2 cellular contexts compared by ENCODE assay signal in the genomic region with DNA sequence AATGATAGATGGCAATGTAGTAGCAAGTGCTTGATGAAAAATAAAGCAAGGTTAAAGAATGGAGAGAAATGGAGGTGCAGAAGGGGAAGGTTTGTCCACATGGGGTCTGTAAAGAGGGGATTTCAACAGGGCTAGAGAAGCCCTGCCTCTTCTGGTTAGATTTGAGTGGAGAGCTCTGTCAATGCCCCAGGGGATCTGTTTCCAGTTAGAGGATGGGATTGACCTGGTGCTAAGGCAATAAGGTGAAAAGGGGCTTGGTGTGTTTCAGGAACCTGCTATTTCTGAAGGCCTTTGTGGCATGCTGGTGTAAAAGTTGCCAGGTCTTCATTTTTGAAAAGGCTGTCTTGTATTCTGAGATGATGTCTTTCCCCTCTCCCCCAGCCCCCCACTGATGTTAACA.
TF ChIP-seq lines count a peak whose summit lies in the region.

No MANE protein-coding gene starts in this region.

TF ChIP-seq in GM23338, 12 proteins besides CTCF, POLR2A, EP300 and RAD21 (continued from another document):
- TF ChIP-seq, protein P1, sequence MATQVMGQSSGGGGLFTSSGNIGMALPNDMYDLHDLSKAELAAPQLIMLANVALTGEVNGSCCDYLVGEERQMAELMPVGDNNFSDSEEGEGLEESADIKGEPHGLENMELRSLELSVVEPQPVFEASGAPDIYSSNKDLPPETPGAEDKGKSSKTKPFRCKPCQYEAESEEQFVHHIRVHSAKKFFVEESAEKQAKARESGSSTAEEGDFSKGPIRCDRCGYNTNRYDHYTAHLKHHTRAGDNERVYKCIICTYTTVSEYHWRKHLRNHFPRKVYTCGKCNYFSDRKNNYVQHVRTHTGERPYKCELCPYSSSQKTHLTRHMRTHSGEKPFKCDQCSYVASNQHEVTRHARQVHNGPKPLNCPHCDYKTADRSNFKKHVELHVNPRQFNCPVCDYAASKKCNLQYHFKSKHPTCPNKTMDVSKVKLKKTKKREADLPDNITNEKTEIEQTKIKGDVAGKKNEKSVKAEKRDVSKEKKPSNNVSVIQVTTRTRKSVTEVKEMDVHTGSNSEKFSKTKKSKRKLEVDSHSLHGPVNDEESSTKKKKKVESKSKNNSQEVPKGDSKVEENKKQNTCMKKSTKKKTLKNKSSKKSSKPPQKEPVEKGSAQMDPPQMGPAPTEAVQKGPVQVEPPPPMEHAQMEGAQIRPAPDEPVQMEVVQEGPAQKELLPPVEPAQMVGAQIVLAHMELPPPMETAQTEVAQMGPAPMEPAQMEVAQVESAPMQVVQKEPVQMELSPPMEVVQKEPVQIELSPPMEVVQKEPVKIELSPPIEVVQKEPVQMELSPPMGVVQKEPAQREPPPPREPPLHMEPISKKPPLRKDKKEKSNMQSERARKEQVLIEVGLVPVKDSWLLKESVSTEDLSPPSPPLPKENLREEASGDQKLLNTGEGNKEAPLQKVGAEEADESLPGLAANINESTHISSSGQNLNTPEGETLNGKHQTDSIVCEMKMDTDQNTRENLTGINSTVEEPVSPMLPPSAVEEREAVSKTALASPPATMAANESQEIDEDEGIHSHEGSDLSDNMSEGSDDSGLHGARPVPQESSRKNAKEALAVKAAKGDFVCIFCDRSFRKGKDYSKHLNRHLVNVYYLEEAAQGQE (IDR thresholded peaks at IDR 0.05; ENCODE audit: unreplicated experiment): no peak
- TF ChIP-seq JUNB (IDR thresholded peaks at IDR 0.05; ENCODE audit: unreplicated experiment): no peak
- TF ChIP-seq, protein P2, sequence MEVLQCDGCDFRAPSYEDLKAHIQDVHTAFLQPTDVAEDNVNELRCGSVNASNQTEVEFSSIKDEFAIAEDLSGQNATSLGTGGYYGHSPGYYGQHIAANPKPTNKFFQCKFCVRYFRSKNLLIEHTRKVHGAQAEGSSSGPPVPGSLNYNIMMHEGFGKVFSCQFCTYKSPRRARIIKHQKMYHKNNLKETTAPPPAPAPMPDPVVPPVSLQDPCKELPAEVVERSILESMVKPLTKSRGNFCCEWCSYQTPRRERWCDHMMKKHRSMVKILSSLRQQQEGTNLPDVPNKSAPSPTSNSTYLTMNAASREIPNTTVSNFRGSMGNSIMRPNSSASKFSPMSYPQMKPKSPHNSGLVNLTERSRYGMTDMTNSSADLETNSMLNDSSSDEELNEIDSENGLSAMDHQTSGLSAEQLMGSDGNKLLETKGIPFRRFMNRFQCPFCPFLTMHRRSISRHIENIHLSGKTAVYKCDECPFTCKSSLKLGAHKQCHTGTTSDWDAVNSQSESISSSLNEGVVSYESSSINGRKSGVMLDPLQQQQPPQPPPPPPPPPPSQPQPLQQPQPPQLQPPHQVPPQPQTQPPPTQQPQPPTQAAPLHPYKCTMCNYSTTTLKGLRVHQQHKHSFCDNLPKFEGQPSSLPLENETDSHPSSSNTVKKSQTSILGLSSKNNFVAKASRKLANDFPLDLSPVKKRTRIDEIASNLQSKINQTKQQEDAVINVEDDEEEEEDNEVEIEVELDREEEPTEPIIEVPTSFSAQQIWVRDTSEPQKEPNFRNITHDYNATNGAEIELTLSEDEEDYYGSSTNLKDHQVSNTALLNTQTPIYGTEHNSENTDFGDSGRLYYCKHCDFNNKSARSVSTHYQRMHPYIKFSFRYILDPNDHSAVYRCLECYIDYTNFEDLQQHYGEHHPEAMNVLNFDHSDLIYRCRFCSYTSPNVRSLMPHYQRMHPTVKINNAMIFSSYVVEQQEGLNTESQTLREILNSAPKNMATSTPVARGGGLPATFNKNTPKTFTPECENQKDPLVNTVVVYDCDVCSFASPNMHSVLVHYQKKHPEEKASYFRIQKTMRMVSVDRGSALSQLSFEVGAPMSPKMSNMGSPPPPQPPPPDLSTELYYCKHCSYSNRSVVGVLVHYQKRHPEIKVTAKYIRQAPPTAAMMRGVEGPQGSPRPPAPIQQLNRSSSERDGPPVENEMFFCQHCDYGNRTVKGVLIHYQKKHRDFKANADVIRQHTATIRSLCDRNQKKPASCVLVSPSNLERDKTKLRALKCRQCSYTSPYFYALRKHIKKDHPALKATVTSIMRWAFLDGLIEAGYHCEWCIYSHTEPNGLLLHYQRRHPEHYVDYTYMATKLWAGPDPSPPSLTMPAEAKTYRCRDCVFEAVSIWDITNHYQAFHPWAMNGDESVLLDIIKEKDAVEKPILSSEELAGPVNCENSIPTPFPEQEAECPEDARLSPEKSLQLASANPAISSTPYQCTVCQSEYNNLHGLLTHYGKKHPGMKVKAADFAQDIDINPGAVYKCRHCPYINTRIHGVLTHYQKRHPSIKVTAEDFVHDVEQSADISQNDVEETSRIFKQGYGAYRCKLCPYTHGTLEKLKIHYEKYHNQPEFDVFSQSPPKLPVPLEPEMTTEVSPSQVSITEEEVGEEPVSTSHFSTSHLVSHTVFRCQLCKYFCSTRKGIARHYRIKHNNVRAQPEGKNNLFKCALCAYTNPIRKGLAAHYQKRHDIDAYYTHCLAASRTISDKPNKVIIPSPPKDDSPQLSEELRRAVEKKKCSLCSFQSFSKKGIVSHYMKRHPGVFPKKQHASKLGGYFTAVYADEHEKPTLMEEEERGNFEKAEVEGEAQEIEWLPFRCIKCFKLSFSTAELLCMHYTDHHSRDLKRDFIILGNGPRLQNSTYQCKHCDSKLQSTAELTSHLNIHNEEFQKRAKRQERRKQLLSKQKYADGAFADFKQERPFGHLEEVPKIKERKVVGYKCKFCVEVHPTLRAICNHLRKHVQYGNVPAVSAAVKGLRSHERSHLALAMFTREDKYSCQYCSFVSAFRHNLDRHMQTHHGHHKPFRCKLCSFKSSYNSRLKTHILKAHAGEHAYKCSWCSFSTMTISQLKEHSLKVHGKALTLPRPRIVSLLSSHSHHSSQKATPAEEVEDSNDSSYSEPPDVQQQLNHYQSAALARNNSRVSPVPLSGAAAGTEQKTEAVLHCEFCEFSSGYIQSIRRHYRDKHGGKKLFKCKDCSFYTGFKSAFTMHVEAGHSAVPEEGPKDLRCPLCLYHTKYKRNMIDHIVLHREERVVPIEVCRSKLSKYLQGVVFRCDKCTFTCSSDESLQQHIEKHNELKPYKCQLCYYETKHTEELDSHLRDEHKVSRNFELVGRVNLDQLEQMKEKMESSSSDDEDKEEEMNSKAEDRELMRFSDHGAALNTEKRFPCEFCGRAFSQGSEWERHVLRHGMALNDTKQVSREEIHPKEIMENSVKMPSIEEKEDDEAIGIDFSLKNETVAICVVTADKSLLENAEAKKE (CRISPR knock-in tag; IDR thresholded peaks at IDR 0.05): no peak
- TF ChIP-seq, protein P3, sequence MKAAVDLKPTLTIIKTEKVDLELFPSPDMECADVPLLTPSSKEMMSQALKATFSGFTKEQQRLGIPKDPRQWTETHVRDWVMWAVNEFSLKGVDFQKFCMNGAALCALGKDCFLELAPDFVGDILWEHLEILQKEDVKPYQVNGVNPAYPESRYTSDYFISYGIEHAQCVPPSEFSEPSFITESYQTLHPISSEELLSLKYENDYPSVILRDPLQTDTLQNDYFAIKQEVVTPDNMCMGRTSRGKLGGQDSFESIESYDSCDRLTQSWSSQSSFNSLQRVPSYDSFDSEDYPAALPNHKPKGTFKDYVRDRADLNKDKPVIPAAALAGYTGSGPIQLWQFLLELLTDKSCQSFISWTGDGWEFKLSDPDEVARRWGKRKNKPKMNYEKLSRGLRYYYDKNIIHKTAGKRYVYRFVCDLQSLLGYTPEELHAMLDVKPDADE (IDR thresholded peaks at IDR 0.05): no peak

TF ChIP-seq in WTC11, 78 proteins besides CTCF, POLR2A, EP300 and RAD21 (continued from another document):
- TF ChIP-seq, protein P4, sequence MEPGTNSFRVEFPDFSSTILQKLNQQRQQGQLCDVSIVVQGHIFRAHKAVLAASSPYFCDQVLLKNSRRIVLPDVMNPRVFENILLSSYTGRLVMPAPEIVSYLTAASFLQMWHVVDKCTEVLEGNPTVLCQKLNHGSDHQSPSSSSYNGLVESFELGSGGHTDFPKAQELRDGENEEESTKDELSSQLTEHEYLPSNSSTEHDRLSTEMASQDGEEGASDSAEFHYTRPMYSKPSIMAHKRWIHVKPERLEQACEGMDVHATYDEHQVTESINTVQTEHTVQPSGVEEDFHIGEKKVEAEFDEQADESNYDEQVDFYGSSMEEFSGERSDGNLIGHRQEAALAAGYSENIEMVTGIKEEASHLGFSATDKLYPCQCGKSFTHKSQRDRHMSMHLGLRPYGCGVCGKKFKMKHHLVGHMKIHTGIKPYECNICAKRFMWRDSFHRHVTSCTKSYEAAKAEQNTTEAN (CRISPR knock-in tag; IDR thresholded peaks at IDR 0.05): no peak
- no peak for TF ChIP-seq ZNF423 (CRISPR knock-in tag; IDR thresholded peaks at IDR 0.05)
